In genomic region chr20:31475032-31475431, GRCh38 we compare ENCODE assay signal across 14 cellular contexts. TPM values are rescaled to one million over a fixed set of nuclear protein-coding genes. Genes with fewer than 3 reads are reported as not detected.
DNase-seq lines count a peak whose midpoint lies in the region; ATAC-seq and TF ChIP-seq lines count a peak whose summit lies in the region.
"Had no signal": no experiment of that assay in that cellular context is flagged by ENCODE, and none has a peak within 500 bp of the region (broad histone marks: within the 10 kb centered on the region; RNA-seq: fewer than 3 reads in every experiment).

A gene with protein sequence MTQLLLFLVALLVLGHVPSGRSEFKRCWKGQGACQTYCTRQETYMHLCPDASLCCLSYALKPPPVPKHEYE (minus strand): TSS chr20:31475127. CDS start chr20:31473013, 2,114 bp downstream.
Gene REM1, plus strand, starts transcription at chr20:31475288. Its CDS starts 1,158 bp downstream, at chr20:31476446.

- ATAC-seq in upper lobe of right lung, result peak; percentile 71
- ATAC-seq: activated CD4-positive, CD25-positive, alpha-beta regulatory T cell treated with anti-CD3 and anti-CD28 coated beads, Interleukin-2, amount 50 U/mL, for 24 hours had no signal

- DNase-seq in DMS 273 (lab: John Stamatoyannopoulos, UW; ENCODE audit: unreplicated experiment) (peak; percentile 28), DMS 273 treated with DMSO at 0.1 percent for 48 hours (lab: John Stamatoyannopoulos, UW) (no peak), esophagus squamous epithelium (lab: John Stamatoyannopoulos, UW) (no peak), upper lobe of right lung (peak; percentile 64), NCI-H2196 (lab: John Stamatoyannopoulos, UW; ENCODE audit: unreplicated experiment) (no peak), HPDE6-E6E7 (ENCODE audit: extremely low spot score) (no peak)
- no peak for DNase-seq in activated CD4-positive, alpha-beta T cell treated with anti-CD3 and anti-CD28 coated beads for 1 hour
- DNase-seq: NCI-H82 had no signal

- H3K9me3 ChIP-seq in esophagus squamous epithelium, result no peaks in the 10 kb centered on the region
- H3K9me3 ChIP-seq in muscle layer of duodenum (ENCODE audit: control insufficient read depth in 1 of 2, low read length in 2 of 2), result no peaks in the 10 kb centered on the region
- H3K9me3 ChIP-seq in upper lobe of right lung, result no peaks in the 10 kb centered on the region
- H3K9me3 ChIP-seq: adrenal gland had no signal

- WGBS in esophagus squamous epithelium, 2 donors, result 0 to 8% methylated on average over 2 to 4 of the region's 27 CpGs

- H3K4me3 ChIP-seq in esophagus squamous epithelium, result peak within 1 kb of the TSS; percentile 12 to 65 (median 40)
- peak within 1 kb of the TSS; percentile 55 to 61 for H3K4me3 ChIP-seq in muscle layer of duodenum (ENCODE audit: low read depth in 1 of 2, low read length in 2 of 2)
- H3K4me3 ChIP-seq in upper lobe of right lung, result peak within 1 kb of the TSS; percentile 57

- TF ChIP-seq POLR2A in esophagus squamous epithelium (IDR thresholded peaks at IDR 0.05), result no peak

- intact Hi-C loops in esophagus squamous epithelium (cut with DNase I) (no loop called here), upper lobe of right lung (cut with DNase I) (no loop called here)

- H3K27me3 ChIP-seq in esophagus squamous epithelium, result peaks cover 0 to 30% (median 0%) of the 10 kb centered on the region in 4 donors
- H3K27me3 ChIP-seq in muscle layer of duodenum (ENCODE audit: low read depth, low read length), result no peaks in the 10 kb centered on the region
- peaks cover 21% of the 10 kb centered on the region for H3K27me3 ChIP-seq in upper lobe of right lung

- H3K36me3 ChIP-seq in esophagus squamous epithelium, result no peaks in the 10 kb centered on the region
- no peaks in the 10 kb centered on the region for H3K36me3 ChIP-seq in muscle layer of duodenum (ENCODE audit: control insufficient read depth in 1 of 2, insufficient read depth in 2 of 2, low read length in 2 of 2)
- no peaks in the 10 kb centered on the region for H3K36me3 ChIP-seq in upper lobe of right lung
- H3K36me3 ChIP-seq: adrenal gland had no signal

- H3K27ac ChIP-seq in esophagus squamous epithelium, result peak within 1 kb of the TSS; percentile 42 to 83 (median 70)
- H3K27ac ChIP-seq in muscle layer of duodenum (ENCODE audit: low read length), result peak within 1 kb of the TSS; percentile 16
- peak within 1 kb of the TSS; percentile 42 for H3K27ac ChIP-seq in upper lobe of right lung
- H3K27ac ChIP-seq: 22Rv1, KMS-11 had no signal

- H3K4me1 ChIP-seq in esophagus squamous epithelium (peaks cover 7 to 26% (median 8%) of the 10 kb centered on the region in 3 donors), muscle layer of duodenum (ENCODE audit: control insufficient read depth in 1 of 2, insufficient read depth in 2 of 2, low read length in 2 of 2) (peaks cover 0 to 28% of the 10 kb centered on the region in 2 donors), upper lobe of right lung (peaks cover 14% of the 10 kb centered on the region)

- no peak for TF ChIP-seq CTCF in esophagus squamous epithelium (IDR thresholded peaks at IDR 0.05)
- TF ChIP-seq CTCF in upper lobe of right lung (IDR thresholded peaks at IDR 0.05), result no peak

RNA-seq across cellular contexts. Expression of the first gene that starts in this region (rescaled TPM):
- total RNA-seq in esophagus squamous epithelium, result not detected
- not detected for total RNA-seq in upper lobe of right lung
- total RNA-seq: adrenal gland; natural killer cell treated with Interleukin-12 subunit alpha and Interleukin-12 subunit beta and Interleukin-15 and Interleukin-18, amount 100 ng/mL, for 72 hours had no signal

RNA-seq across cellular contexts. Expression of gene REM1, which starts in this region (rescaled TPM):
- total RNA-seq in esophagus squamous epithelium (1 to 10 TPM in 2 of 4 donors, under 1 TPM in 1, not detected in 1; 0.18 to 4.0 (median 1.3) TPM), upper lobe of right lung (4.0 TPM)
- total RNA-seq: natural killer cell treated with Interleukin-12 subunit alpha and Interleukin-12 subunit beta and Interleukin-15 and Interleukin-18, amount 100 ng/mL, for 72 hours had no signal

Comparison
In these comparisons a context has a peak if more than half of its experiments do, and no peak if none do; other contexts are left out.
1. DNase-seq: peak in DMS 273 (single experiment) and upper lobe of right lung (single experiment); none in DMS 273 treated with DMSO at 0.1 percent for 48 hours (single experiment), esophagus squamous epithelium (single experiment), NCI-H2196 (single experiment), activated CD4-positive, alpha-beta T cell treated with anti-CD3 and anti-CD28 coated beads for 1 hour (single experiment) and HPDE6-E6E7 (single experiment).
2. H3K27ac ChIP-seq: peak in every context shown above with its lines; median percentile 70 in esophagus squamous epithelium; 42 in upper lobe of right lung; 16 in muscle layer of duodenum.
3. Peak in every context shown above with its lines, with median percentiles within 50 percentile points of each other: H3K4me3 ChIP-seq.